1 cellular context compared by ENCODE assay signal in genomic region chr1:225693699-225694096, GRCh38. TPM values are rescaled to one million over a fixed set of nuclear protein-coding genes. Genes with fewer than 3 reads are reported as not detected.
"Had no signal": no experiment of that assay in that cellular context is flagged by ENCODE, and none has a peak within 500 bp of the region (broad histone marks: within the 10 kb centered on the region; RNA-seq: fewer than 3 reads in every experiment).

No MANE protein-coding gene starts in this region.

RNA-seq across cellular contexts. Expression of gene ENAH, which starts 40.8 kb away (rescaled TPM):
- polyA plus RNA-seq: naive thymus-derived CD4-positive, alpha-beta T cell had no signal
